ENCODE assay signal across 8 cellular contexts in the genomic region with DNA sequence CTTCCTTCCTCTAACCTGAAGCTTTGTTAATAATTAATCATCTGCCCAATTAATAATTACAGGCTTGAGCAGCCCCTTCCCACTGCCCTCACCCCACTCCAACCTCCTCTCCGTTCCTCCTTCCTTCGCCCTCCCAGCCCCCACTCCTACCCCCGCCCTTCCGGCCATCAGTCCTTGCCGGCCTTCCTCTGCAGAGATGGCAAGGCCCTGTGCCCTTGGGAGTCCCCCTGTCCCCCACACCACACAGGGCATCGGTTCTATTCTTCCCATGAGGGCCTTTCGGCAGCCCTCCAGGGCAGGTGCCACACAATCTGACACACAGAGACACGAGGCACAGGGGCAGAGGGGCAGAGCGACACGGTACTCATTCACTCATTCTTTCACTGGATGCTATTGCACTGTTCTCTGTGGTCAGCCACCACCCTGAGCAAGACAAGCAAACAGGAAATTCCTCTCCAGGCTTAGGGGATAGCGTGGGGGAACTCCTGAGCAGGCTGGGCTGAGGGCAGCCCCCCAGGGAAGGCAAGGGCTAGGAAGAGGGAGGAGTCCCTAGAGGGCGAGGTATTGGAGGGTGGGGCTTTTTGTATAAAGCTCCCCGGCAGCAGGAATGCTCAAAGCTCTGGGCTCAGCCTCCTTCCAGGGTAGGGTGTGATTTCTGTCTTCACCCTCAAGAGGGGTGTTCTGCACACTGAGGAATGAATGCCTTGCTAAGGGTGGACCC. TPM values are rescaled to one million over a fixed set of nuclear protein-coding genes. Genes with fewer than 3 reads are reported as not detected.
A peak's percentile ranks its signal among the peaks of the same experiment; 100 is the strongest.
DNase-seq lines count a peak whose midpoint lies in the region; ATAC-seq and TF ChIP-seq lines count a peak whose summit lies in the region.

No MANE protein-coding gene starts in this region.

- ATAC-seq in activated CD4-positive, CD25-positive, alpha-beta regulatory T cell treated with anti-CD3 and anti-CD28 coated beads, Interleukin-2, amount 50 U/mL, for 24 hours = peak; percentile 30 to 36
- ATAC-seq in HG03060 (IDR thresholded peaks at IDR 0.05; ENCODE audit: low read depth, unreplicated experiment) (peak; percentile 42), activated B cell treated with CpG ODN at 0.5 μM for 24 hours (ENCODE audit: low read depth) (peak; percentile 79), GM19035 (IDR thresholded peaks at IDR 0.05; ENCODE audit: unreplicated experiment) (no peak)

- TF ChIP-seq CTCF in activated B cell treated with CpG ODN at 0.5 μM for 24 hours (IDR thresholded peaks at IDR 0.05) = no peak
- no peak for TF ChIP-seq CTCF in testis (IDR thresholded peaks at IDR 0.05)

- intact Hi-C loops in activated B cell treated with CpG ODN at 0.5 μM for 24 hours (cut with micrococcal nuclease) (loop anchor here (1.0 to 2.0 kb wide), 3 partner anchors 9 to 24 kb away; no protein-coding TSS in a partner anchor), testis (cut with DNase I; ENCODE audit: low total_unique reads) (no loop called here)

- TF ChIP-seq POLR2A in testis (IDR thresholded peaks at IDR 0.05) = no peak

- no peaks in the 10 kb centered on the region for H3K9me3 ChIP-seq in testis

- H3K36me3 Mint-ChIP-seq in activated B cell treated with CpG ODN at 0.5 μM for 24 hours (ENCODE audit: low read depth) = peaks cover 7% of the 10 kb centered on the region

- H3K9me3 Mint-ChIP-seq in activated B cell treated with CpG ODN at 0.5 μM for 24 hours = no peaks in the 10 kb centered on the region

- peak overlapping the region; percentile 45 to 72 for H3K27ac ChIP-seq in testis

- H3K4me3 ChIP-seq in testis = no peak overlapping the region

- CTCF ChIA-PET in activated B cell treated with CpG ODN at 0.5 μM for 24 hours (lab: Charles Lee) = interaction anchor here (0.7 to 2.2 kb wide), 7 partner anchors 22 to 59 kb away, joined by 3 to 9 read pairs (median 3); no protein-coding TSS in a partner anchor

- DNase-seq in activated CD4-positive, CD25-positive, alpha-beta regulatory T cell treated with anti-CD3 and anti-CD28 coated beads, Interleukin-2, amount 50 U/mL, for 72 hours = no peak
- peak; percentile 47 for DNase-seq in activated B cell treated with CpG ODN at 0.5 μM for 24 hours
- DNase-seq in iPS-NIHi7 (ENCODE audit: extremely low spot score) = peak; percentile 40
- DNase-seq in testis = no peak
- DNase-seq in activated CD8-positive, alpha-beta memory T cell treated with anti-CD3 and anti-CD28 coated beads, Interleukin-2, amount 50 U/mL, for 4 hours = no peak

- 39 to 49% methylated on average over 11 to 13 of the region's 13 CpGs for WGBS in testis, 2 donors

- peaks cover 73% of the 10 kb centered on the region for H3K4me1 ChIP-seq in testis

- peak overlapping the region; percentile 90 for H3K27ac Mint-ChIP-seq in activated B cell treated with CpG ODN at 0.5 μM for 24 hours

- POLR2A ChIA-PET in activated B cell treated with CpG ODN at 0.5 μM for 24 hours (lab: Charles Lee) = interaction anchor here (0.6 to 3.9 kb wide), 19 partner anchors 9 to 153 kb away, joined by 3 to 44 read pairs (median 5); a partner anchor contains a TSS

- H3K27me3 Mint-ChIP-seq in activated B cell treated with CpG ODN at 0.5 μM for 24 hours = no peaks in the 10 kb centered on the region

- peaks cover 73% of the 10 kb centered on the region for H3K4me1 Mint-ChIP-seq in activated B cell treated with CpG ODN at 0.5 μM for 24 hours

- peak overlapping the region; percentile 65 for H3K4me3 Mint-ChIP-seq in activated B cell treated with CpG ODN at 0.5 μM for 24 hours

- no peaks in the 10 kb centered on the region for H3K27me3 ChIP-seq in testis

- H3K36me3 ChIP-seq in testis (ENCODE audit: low read depth, missing control alignments) = no peaks in the 10 kb centered on the region

RNA-seq across cellular contexts. Expression of a gene that starts 14.8 kb away (rescaled TPM):
- total RNA-seq in activated B cell treated with CpG ODN at 0.5 μM for 24 hours (41.5 and 43.4 TPM in 2 replicates), testis (1 to 10 TPM; 4.6 to 6.4 TPM)
- polyA plus RNA-seq in testis (ENCODE audit: insufficient read depth, low read depth, low replicate concordance) = 9.7 TPM

RNA-seq across cellular contexts. Expression of a gene that starts 30.5 kb away (rescaled TPM):
- total RNA-seq in activated B cell treated with CpG ODN at 0.5 μM for 24 hours (38.2 and 41.3 TPM in 2 replicates), testis (100 to 1,000 TPM in 1 of 2 donors, 10 to 100 TPM in 1; 60.6 to 120 TPM)
- 78.2 TPM for polyA plus RNA-seq in testis (ENCODE audit: insufficient read depth, low read depth, low replicate concordance)

RNA-seq across cellular contexts. Expression of a gene that starts 48.8 kb away (rescaled TPM):
- total RNA-seq in activated B cell treated with CpG ODN at 0.5 μM for 24 hours = 363 and 368 TPM in 2 replicates
- total RNA-seq in testis = 100 to 1,000 TPM; 192 to 228 TPM
- 227 TPM for polyA plus RNA-seq in testis (ENCODE audit: insufficient read depth, low read depth, low replicate concordance)

Comparison
In these comparisons a context has a peak if more than half of its experiments do, and no peak if none do; other contexts are left out.
1. DNase-seq: peak in activated B cell treated with CpG ODN at 0.5 μM for 24 hours (single experiment) and iPS-NIHi7 (single experiment); none in activated CD4-positive, CD25-positive, alpha-beta regulatory T cell treated with anti-CD3 and anti-CD28 coated beads, Interleukin-2, amount 50 U/mL, for 72 hours (single experiment), testis (single experiment) and activated CD8-positive, alpha-beta memory T cell treated with anti-CD3 and anti-CD28 coated beads, Interleukin-2, amount 50 U/mL, for 4 hours (single experiment).